1 cellular context compared by ENCODE assay signal in genomic region chr7:49564379-49564714, GRCh38.
A peak's percentile ranks its signal among the peaks of the same experiment; 100 is the strongest.
TF ChIP-seq lines count a peak whose summit lies in the region.

No MANE protein-coding gene starts in this region.

TF ChIP-seq in GM12878, 131 proteins besides CTCF, POLR2A, EP300 and RAD21 (continued from another document):
- no peak for TF ChIP-seq ZNF592 (IDR thresholded peaks at IDR 0.05)
- peak; percentile 72 for TF ChIP-seq ATF7 (IDR thresholded peaks at IDR 0.05; ENCODE audit: low read depth)
- TF ChIP-seq BCL11A (IDR thresholded peaks at IDR 0.05; ENCODE audit: low read depth, low read length) = peak; percentile 28; the same call in 1 of the 2 replicates
- no peak for TF ChIP-seq ZBED1 (IDR thresholded peaks at IDR 0.05; ENCODE audit: borderline replicate concordance)
- 0 out of 2 replicates have a peak, but pooled peaks have one; percentile 24 for TF ChIP-seq ZNF384 (IDR thresholded peaks at IDR 0.05; ENCODE audit: borderline replicate concordance, low read depth, low read length)
- no peak for TF ChIP-seq GATAD2B (conservative IDR thresholded peaks at IDR 0.05; ENCODE audit: low read depth)
- no peak for TF ChIP-seq SIN3A (IDR thresholded peaks at IDR 0.05; ENCODE audit: low read depth, low read length)
